Comparison of ENCODE assay signal across 1 cellular context in the genomic region with DNA sequence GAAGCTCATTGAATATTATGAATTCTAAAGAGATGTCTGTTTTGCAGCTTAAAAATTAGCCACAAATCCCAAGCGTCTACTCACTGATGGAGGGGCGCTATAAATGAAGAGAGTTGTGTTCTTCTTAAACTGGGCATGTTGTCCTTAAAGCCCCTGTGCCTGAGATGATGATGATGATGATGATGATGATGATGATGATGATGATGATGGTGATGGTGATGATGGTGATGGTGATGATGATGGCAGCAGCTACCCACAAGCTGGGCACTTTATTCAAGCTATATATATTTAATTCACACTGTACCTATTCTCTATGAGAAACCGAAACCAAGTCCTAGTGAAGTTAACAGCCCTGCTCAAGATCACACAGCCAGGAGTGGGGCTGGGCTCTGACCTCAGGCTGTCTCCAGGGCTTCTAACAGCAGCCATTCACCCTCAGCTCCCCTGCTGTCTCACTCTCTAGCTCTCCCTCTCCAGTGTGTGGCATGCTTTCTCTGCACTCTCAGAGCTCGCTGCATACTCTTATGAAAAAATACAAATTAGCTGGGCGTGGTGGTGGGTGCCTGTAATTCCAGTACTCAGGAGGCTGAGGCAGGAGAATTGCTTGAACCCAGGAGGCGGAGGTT.
TF ChIP-seq lines count a peak whose summit lies in the region.

No MANE protein-coding gene starts in this region.

TF ChIP-seq in GM23338, 12 proteins besides CTCF, POLR2A, EP300 and RAD21 (continued from another document):
- TF ChIP-seq, protein P1, sequence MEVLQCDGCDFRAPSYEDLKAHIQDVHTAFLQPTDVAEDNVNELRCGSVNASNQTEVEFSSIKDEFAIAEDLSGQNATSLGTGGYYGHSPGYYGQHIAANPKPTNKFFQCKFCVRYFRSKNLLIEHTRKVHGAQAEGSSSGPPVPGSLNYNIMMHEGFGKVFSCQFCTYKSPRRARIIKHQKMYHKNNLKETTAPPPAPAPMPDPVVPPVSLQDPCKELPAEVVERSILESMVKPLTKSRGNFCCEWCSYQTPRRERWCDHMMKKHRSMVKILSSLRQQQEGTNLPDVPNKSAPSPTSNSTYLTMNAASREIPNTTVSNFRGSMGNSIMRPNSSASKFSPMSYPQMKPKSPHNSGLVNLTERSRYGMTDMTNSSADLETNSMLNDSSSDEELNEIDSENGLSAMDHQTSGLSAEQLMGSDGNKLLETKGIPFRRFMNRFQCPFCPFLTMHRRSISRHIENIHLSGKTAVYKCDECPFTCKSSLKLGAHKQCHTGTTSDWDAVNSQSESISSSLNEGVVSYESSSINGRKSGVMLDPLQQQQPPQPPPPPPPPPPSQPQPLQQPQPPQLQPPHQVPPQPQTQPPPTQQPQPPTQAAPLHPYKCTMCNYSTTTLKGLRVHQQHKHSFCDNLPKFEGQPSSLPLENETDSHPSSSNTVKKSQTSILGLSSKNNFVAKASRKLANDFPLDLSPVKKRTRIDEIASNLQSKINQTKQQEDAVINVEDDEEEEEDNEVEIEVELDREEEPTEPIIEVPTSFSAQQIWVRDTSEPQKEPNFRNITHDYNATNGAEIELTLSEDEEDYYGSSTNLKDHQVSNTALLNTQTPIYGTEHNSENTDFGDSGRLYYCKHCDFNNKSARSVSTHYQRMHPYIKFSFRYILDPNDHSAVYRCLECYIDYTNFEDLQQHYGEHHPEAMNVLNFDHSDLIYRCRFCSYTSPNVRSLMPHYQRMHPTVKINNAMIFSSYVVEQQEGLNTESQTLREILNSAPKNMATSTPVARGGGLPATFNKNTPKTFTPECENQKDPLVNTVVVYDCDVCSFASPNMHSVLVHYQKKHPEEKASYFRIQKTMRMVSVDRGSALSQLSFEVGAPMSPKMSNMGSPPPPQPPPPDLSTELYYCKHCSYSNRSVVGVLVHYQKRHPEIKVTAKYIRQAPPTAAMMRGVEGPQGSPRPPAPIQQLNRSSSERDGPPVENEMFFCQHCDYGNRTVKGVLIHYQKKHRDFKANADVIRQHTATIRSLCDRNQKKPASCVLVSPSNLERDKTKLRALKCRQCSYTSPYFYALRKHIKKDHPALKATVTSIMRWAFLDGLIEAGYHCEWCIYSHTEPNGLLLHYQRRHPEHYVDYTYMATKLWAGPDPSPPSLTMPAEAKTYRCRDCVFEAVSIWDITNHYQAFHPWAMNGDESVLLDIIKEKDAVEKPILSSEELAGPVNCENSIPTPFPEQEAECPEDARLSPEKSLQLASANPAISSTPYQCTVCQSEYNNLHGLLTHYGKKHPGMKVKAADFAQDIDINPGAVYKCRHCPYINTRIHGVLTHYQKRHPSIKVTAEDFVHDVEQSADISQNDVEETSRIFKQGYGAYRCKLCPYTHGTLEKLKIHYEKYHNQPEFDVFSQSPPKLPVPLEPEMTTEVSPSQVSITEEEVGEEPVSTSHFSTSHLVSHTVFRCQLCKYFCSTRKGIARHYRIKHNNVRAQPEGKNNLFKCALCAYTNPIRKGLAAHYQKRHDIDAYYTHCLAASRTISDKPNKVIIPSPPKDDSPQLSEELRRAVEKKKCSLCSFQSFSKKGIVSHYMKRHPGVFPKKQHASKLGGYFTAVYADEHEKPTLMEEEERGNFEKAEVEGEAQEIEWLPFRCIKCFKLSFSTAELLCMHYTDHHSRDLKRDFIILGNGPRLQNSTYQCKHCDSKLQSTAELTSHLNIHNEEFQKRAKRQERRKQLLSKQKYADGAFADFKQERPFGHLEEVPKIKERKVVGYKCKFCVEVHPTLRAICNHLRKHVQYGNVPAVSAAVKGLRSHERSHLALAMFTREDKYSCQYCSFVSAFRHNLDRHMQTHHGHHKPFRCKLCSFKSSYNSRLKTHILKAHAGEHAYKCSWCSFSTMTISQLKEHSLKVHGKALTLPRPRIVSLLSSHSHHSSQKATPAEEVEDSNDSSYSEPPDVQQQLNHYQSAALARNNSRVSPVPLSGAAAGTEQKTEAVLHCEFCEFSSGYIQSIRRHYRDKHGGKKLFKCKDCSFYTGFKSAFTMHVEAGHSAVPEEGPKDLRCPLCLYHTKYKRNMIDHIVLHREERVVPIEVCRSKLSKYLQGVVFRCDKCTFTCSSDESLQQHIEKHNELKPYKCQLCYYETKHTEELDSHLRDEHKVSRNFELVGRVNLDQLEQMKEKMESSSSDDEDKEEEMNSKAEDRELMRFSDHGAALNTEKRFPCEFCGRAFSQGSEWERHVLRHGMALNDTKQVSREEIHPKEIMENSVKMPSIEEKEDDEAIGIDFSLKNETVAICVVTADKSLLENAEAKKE (CRISPR knock-in tag; IDR thresholded peaks at IDR 0.05): no peak
- TF ChIP-seq, protein P2, sequence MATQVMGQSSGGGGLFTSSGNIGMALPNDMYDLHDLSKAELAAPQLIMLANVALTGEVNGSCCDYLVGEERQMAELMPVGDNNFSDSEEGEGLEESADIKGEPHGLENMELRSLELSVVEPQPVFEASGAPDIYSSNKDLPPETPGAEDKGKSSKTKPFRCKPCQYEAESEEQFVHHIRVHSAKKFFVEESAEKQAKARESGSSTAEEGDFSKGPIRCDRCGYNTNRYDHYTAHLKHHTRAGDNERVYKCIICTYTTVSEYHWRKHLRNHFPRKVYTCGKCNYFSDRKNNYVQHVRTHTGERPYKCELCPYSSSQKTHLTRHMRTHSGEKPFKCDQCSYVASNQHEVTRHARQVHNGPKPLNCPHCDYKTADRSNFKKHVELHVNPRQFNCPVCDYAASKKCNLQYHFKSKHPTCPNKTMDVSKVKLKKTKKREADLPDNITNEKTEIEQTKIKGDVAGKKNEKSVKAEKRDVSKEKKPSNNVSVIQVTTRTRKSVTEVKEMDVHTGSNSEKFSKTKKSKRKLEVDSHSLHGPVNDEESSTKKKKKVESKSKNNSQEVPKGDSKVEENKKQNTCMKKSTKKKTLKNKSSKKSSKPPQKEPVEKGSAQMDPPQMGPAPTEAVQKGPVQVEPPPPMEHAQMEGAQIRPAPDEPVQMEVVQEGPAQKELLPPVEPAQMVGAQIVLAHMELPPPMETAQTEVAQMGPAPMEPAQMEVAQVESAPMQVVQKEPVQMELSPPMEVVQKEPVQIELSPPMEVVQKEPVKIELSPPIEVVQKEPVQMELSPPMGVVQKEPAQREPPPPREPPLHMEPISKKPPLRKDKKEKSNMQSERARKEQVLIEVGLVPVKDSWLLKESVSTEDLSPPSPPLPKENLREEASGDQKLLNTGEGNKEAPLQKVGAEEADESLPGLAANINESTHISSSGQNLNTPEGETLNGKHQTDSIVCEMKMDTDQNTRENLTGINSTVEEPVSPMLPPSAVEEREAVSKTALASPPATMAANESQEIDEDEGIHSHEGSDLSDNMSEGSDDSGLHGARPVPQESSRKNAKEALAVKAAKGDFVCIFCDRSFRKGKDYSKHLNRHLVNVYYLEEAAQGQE (IDR thresholded peaks at IDR 0.05; ENCODE audit: unreplicated experiment): no peak
- TF ChIP-seq ZNF331 (CRISPR knock-in tag; IDR thresholded peaks at IDR 0.05; ENCODE audit: low read depth) (no peak), ZNF114 (CRISPR knock-in tag; IDR thresholded peaks at IDR 0.05) (no peak), JUNB (IDR thresholded peaks at IDR 0.05; ENCODE audit: unreplicated experiment) (no peak), CREB1 (CRISPR knock-in tag; IDR thresholded peaks at IDR 0.05; ENCODE audit: low read depth) (no peak), EZH2 (IDR thresholded peaks at IDR 0.05; ENCODE audit: low read depth, unreplicated experiment) (no peak), NANOG (IDR thresholded peaks at IDR 0.05; ENCODE audit: borderline replicate concordance) (no peak), EZH2phosphoT487 (IDR thresholded peaks at IDR 0.05; ENCODE audit: unreplicated experiment) (no peak), STAT1 (IDR thresholded peaks at IDR 0.05; ENCODE audit: unreplicated experiment) (no peak)
TF ChIP-seq in GM23338: peak in this region for 0.
